In genomic region chr7:45583296-45583695, GRCh38 we compare ENCODE assay signal across 1 cellular context.
TF ChIP-seq lines count a peak whose summit lies in the region.

No MANE protein-coding gene starts in this region.

TF ChIP-seq in H1, 55 proteins besides CTCF, POLR2A, EP300 and RAD21:
- no peak for TF ChIP-seq RNF2 (IDR thresholded peaks at IDR 0.05; ENCODE audit: borderline replicate concordance, low read depth, low read length, missing control alignments, poor library complexity, severe bottlenecking)
- no peak for TF ChIP-seq ATF2 (IDR thresholded peaks at IDR 0.05; ENCODE audit: low read length)
- no peak for TF ChIP-seq ASH2L (IDR thresholded peaks at IDR 0.05; ENCODE audit: low read length)
- no peak for TF ChIP-seq CBX5 (IDR thresholded peaks at IDR 0.05; ENCODE audit: low read depth, low read length)
- no peak for TF ChIP-seq EZH2 (IDR thresholded peaks at IDR 0.05; ENCODE audit: low read depth, low read length, severe bottlenecking)
- no peak for TF ChIP-seq RFX5 (IDR thresholded peaks at IDR 0.05; ENCODE audit: borderline replicate concordance, low read depth, low read length)
- TF ChIP-seq KDM1A (IDR thresholded peaks at IDR 0.05; ENCODE audit: borderline replicate concordance, low read length): no peak
- TF ChIP-seq POLR2AphosphoS5 (IDR thresholded peaks at IDR 0.05; ENCODE audit: low read depth, low read length): no peak
- TF ChIP-seq SUZ12 (IDR thresholded peaks at IDR 0.05; ENCODE audit: low read length): no peak
- TF ChIP-seq SIN3A (conservative IDR thresholded peaks at IDR 0.05 in 1 of 2, IDR thresholded peaks at IDR 0.05 in 1 of 2; ENCODE audit: low read depth in 1 of 2, low read length in 2 of 2): no peak
- no peak for TF ChIP-seq SP2 (IDR thresholded peaks at IDR 0.05; ENCODE audit: low read length)
- no peak for TF ChIP-seq KDM4A (IDR thresholded peaks at IDR 0.05; ENCODE audit: low read depth, low read length, severe bottlenecking)
- no peak for TF ChIP-seq CHD7 (IDR thresholded peaks at IDR 0.05; ENCODE audit: insufficient replicate concordance, low read length)
- TF ChIP-seq NANOG (IDR thresholded peaks at IDR 0.05; ENCODE audit: insufficient read depth, low read depth, low read length, poor library complexity, severe bottlenecking): no peak
- no peak for TF ChIP-seq SP4 (IDR thresholded peaks at IDR 0.05; ENCODE audit: low read length)
